In genomic region chr7:100082978-100083377, GRCh38 we compare ENCODE assay signal across 8 cellular contexts. TPM values are rescaled to one million over a fixed set of nuclear protein-coding genes. Genes with fewer than 3 reads are reported as not detected.
A peak's percentile ranks its signal among the peaks of the same experiment; 100 is the strongest.
DNase-seq lines count a peak whose midpoint lies in the region; ATAC-seq and TF ChIP-seq lines count a peak whose summit lies in the region.

No MANE protein-coding gene starts in this region.

- H3K27me3 ChIP-seq in Caco-2 (replicated peaks; ENCODE audit: control insufficient read depth, insufficient read depth, low read length), result no peaks in the 10 kb centered on the region

- ATAC-seq in GM19395 (IDR thresholded peaks at IDR 0.05; ENCODE audit: unreplicated experiment) (no peak), HG03460 (IDR thresholded peaks at IDR 0.05; ENCODE audit: unreplicated experiment) (no peak), GM21786 (IDR thresholded peaks at IDR 0.05; ENCODE audit: unreplicated experiment) (no peak)

- DNase-seq in Caco-2, result no peak
- DNase-seq in neural crest cell (ENCODE audit: low read depth, low spot score), result no peak
- DNase-seq in amniotic stem cell (lab: John Stamatoyannopoulos, UW), result no peak

- CTCF ChIA-PET in Caco-2 (lab: Charles Lee), result interaction anchor here (0.6 to 1.2 kb wide), 9 partner anchors 18 to 89 kb away, joined by 3 to 7 read pairs (median 3); partner anchors contain the start of genes AP4M1, MCM7 and ZSCAN21

- H3K27ac Mint-ChIP-seq in Caco-2 (ENCODE audit: unreplicated experiment) (peak overlapping the region; percentile 46), neural crest cell (ENCODE audit: unreplicated experiment) (no peak overlapping the region)

- peak overlapping the region; percentile 39 for H3K27ac ChIP-seq in cingulate gyrus (ENCODE audit: low read depth, low read length)

- H3K4me1 Mint-ChIP-seq in Caco-2 (ENCODE audit: low read depth, unreplicated experiment) (peaks cover 14% of the 10 kb centered on the region), neural crest cell (peaks cover 44% of the 10 kb centered on the region)

- H3K4me3 ChIP-seq in Caco-2 (ENCODE audit: low read depth, low read length), result no peak overlapping the region

- BruUV-seq in Caco-2 (replicated peaks; lab: Mats Ljungman, UMichigan), result no TSS peak

- TF ChIP-seq CTCF in Caco-2 (IDR thresholded peaks at IDR 0.05; ENCODE audit: insufficient read depth in 1 of 2, low read depth in 1 of 2, low read length in 1 of 2, severe bottlenecking in 1 of 2, unreplicated experiment in 1 of 2) (no peak), neural crest cell (conservative IDR thresholded peaks at IDR 0.05) (no peak)

- TF ChIP-seq RAD21 in Ishikawa (IDR thresholded peaks at IDR 0.05; ENCODE audit: low read depth), result no peak

- POLR2A ChIA-PET in Caco-2 (lab: Charles Lee), result interaction anchor here (0.5 to 1.2 kb wide), 6 partner anchors 19 to 896 kb away, joined by 3 to 13 read pairs (median 4); partner anchors contain the start of genes AP4M1, MCM7 and ZSCAN21

- TF ChIP-seq EP300 in Ishikawa (IDR thresholded peaks at IDR 0.05; ENCODE audit: borderline replicate concordance), result no peak

- H3K36me3 Mint-ChIP-seq in Caco-2 (ENCODE audit: insufficient read depth, unreplicated experiment), result peaks cover 45% of the 10 kb centered on the region
- H3K36me3 Mint-ChIP-seq in neural crest cell (ENCODE audit: low read depth), result peaks cover 16% of the 10 kb centered on the region

- no peaks in the 10 kb centered on the region for H3K9me3 ChIP-seq in Caco-2

- H3K9me3 Mint-ChIP-seq in Caco-2 (ENCODE audit: unreplicated experiment), result no peaks in the 10 kb centered on the region
- H3K9me3 Mint-ChIP-seq in neural crest cell, result no peaks in the 10 kb centered on the region

- H3K36me3 ChIP-seq in Caco-2 (ENCODE audit: control insufficient read depth, insufficient read depth, low read length), result no peaks in the 10 kb centered on the region; the same call in 1 of the 2 replicates

- intact Hi-C loops in Caco-2 (cut with micrococcal nuclease; ENCODE audit: unreplicated experiment), result no loop called here

- H3K27me3 Mint-ChIP-seq in Caco-2 (ENCODE audit: insufficient read depth, unreplicated experiment) (no peaks in the 10 kb centered on the region), neural crest cell (ENCODE audit: low read depth) (peaks cover 33% of the 10 kb centered on the region)

- H3K4me1 ChIP-seq in Caco-2, result peaks cover 27% of the 10 kb centered on the region

- H3K4me3 Mint-ChIP-seq in Caco-2 (ENCODE audit: unreplicated experiment) (peak overlapping the region; percentile 83), neural crest cell (peak overlapping the region; percentile 97)

TF ChIP-seq in Ishikawa, 13 proteins besides CTCF, POLR2A, EP300 and RAD21:
- TF ChIP-seq FOXM1 (IDR thresholded peaks at IDR 0.05; ENCODE audit: borderline replicate concordance, low read depth) (no peak), ZBTB7A (IDR thresholded peaks at IDR 0.05; ENCODE audit: low read depth) (0 out of 2 replicates have a peak, but pooled peaks have one; percentile 37)

RNA-seq across cellular contexts. Expression of gene ZNF3, which starts 1.5 kb away (rescaled TPM):
- total RNA-seq in Caco-2 (2022) (37.8 and 41.1 TPM in 2 replicates), neural crest cell (67.1 and 72.3 TPM in 2 replicates)

RNA-seq across cellular contexts. Expression of gene COPS6, which starts 5.8 kb away (rescaled TPM):
- total RNA-seq in Caco-2 (2022), result 142 and 150 TPM in 2 replicates
- 142 and 160 TPM in 2 replicates for total RNA-seq in neural crest cell

RNA-seq across cellular contexts. Expression of gene MCM7, which starts 18.2 kb away (rescaled TPM):
- total RNA-seq in Caco-2 (2022) (227 and 240 TPM in 2 replicates), neural crest cell (420 and 426 TPM in 2 replicates)

RNA-seq across cellular contexts. Expression of gene AP4M1, which starts 18.5 kb away (rescaled TPM):
- total RNA-seq in Caco-2 (2022) (14.9 and 16.2 TPM in 2 replicates), neural crest cell (22.6 and 23.6 TPM in 2 replicates)

RNA-seq across cellular contexts. Expression of gene ZSCAN21, which starts 33.4 kb away (rescaled TPM):
- total RNA-seq in Caco-2 (2022) (15.2 and 16.7 TPM in 2 replicates), neural crest cell (19.3 and 20.3 TPM in 2 replicates)
